12 cellular contexts compared by ENCODE assay signal in the genomic region with DNA sequence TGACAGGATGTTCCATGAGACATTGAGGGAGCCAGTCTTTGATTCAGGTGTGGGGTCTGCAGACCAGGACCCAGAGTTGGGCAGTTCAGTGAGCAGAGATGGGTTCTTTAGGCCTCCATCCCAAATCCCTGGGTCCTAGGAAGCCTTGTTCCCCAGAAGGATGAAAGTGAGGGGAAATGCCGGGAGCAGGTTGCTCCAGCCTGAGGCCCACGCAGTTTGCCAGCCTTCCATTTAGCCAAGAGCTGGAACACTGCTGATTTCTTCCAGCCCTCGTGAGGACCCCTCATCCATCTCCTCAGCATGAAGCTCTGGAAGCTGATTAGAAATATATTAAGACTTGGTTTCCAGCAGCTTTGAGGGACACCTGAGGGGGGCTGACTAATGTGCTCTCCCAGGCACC.
"Had no signal": no experiment of that assay in that cellular context is flagged by ENCODE, and none has a peak within 500 bp of the region (broad histone marks: within the 10 kb centered on the region; RNA-seq: fewer than 3 reads in every experiment).

No MANE protein-coding gene starts in this region.

- H3K4me3 ChIP-seq: left lung, right atrium auricular region, skin epidermis had no signal

- H3K4me1 ChIP-seq: foreskin keratinocyte had no signal

- ATAC-seq: left lung; stimulated activated naive CD8-positive, alpha-beta T cell treated with anti-CD3 and anti-CD28 coated beads, Interleukin-15, amount 100 ng/mL, for 72 hours had no signal

- H3K27ac ChIP-seq: foreskin keratinocyte, left lung, right atrium auricular region, skin epidermis had no signal

- H3K9me3 ChIP-seq: left lung, right atrium auricular region, SK-N-SH had no signal

- H3K27me3 ChIP-seq: left lung, right atrium auricular region had no signal

- H3K36me3 ChIP-seq: left lung, right atrium auricular region had no signal

- H3K9ac ChIP-seq: SK-N-SH had no signal

- DNase-seq: activated CD4-positive, alpha-beta T cell treated with anti-CD3 and anti-CD28 coated beads, Interleukin-2, amount 50 U/mL, for 48 hours; activated effector memory CD4-positive, alpha-beta T cell treated with Interleukin-2 at 50 U/mL for 16 hours; activated naive CD4-positive, alpha-beta T cell treated with anti-CD3 and anti-CD28 coated beads, Interleukin-2, amount 10 ng/mL, durations not matched to agents 7 days and 5 days; foreskin keratinocyte; kidney; left lung; occipital lobe; SK-N-SH; stimulated activated CD4-positive, alpha-beta T cell treated with anti-CD3 and anti-CD28 coated beads, Interleukin-4, amount 100 ng/mL, for 1 hour; stimulated activated naive CD8-positive, alpha-beta T cell treated with anti-CD3 and anti-CD28 coated beads, Interleukin-15, amount 100 ng/mL, for 72 hours had no signal
